16 cellular contexts compared by ENCODE assay signal in the genomic region with DNA sequence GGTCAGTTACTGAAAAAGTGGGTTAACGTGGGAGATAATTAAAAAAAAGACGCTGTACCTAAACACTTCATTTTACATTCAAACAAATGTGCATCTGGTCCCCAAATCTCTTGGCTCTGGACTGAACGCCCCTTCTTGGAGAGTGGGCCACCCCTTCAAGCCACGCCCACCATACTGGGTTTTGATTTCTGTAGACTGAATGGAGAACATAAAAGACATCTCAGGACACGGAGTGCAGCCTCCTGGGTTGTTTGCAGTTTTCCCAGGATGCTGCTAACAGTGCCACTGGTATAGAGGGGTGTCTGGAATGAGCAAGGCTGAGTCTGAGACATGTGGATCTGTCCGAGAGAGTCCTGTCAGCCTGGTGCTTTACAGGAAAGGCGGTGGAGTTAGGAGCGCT.
A peak's percentile ranks its signal among the peaks of the same experiment; 100 is the strongest.
DNase-seq lines count a peak whose midpoint lies in the region; ATAC-seq and TF ChIP-seq lines count a peak whose summit lies in the region.
"Had no signal": no experiment of that assay in that cellular context is flagged by ENCODE, and none has a peak within 500 bp of the region (broad histone marks: within the 10 kb centered on the region; RNA-seq: fewer than 3 reads in every experiment).

No MANE protein-coding gene starts in this region.

- no peak overlapping the region for H3K9ac ChIP-seq in DND-41 (ENCODE audit: low read depth, low read length)

- no peak overlapping the region for H3K4me2 ChIP-seq in DND-41 (ENCODE audit: insufficient read depth, low read length)

- ATAC-seq in DND-41 (ENCODE audit: insufficient read depth, low read depth), result peak; percentile 30; the same call in 2 of the 3 replicates
- no peak for ATAC-seq in RWPE2 (ENCODE audit: low read depth)
- ATAC-seq in HG03354 (IDR thresholded peaks at IDR 0.05; ENCODE audit: poor library complexity, severe bottlenecking, unreplicated experiment), result no peak
- ATAC-seq in HG03520 (IDR thresholded peaks at IDR 0.05; ENCODE audit: unreplicated experiment), result no peak
- no peak for ATAC-seq in GM21786 (IDR thresholded peaks at IDR 0.05; ENCODE audit: unreplicated experiment)

- no peak for TF ChIP-seq CTCF in DND-41 (IDR thresholded peaks at IDR 0.05; ENCODE audit: borderline replicate concordance, extremely low read depth, low read length, poor library complexity, severe bottlenecking)
- no peak for TF ChIP-seq CTCF in RWPE2 (IDR thresholded peaks at IDR 0.05; ENCODE audit: poor library complexity, severe bottlenecking)

- peaks cover 97% of the 10 kb centered on the region for H3K79me2 ChIP-seq in DND-41 (ENCODE audit: insufficient read depth, low read length)

- H2AFZ ChIP-seq in DND-41 (ENCODE audit: low read depth, low read length), result no peak overlapping the region

- no peak overlapping the region for H3K4me3 ChIP-seq in DND-41 (ENCODE audit: low read depth in 1 of 2, low read length in 2 of 2)
- no peak overlapping the region for H3K4me3 ChIP-seq in RWPE2 (ENCODE audit: severe bottlenecking)

- H3K9me3 ChIP-seq in DND-41 (ENCODE audit: insufficient read depth, low read length, severe bottlenecking) (no peaks in the 10 kb centered on the region), RWPE2 (ENCODE audit: severe bottlenecking) (no peaks in the 10 kb centered on the region)

- H3K27ac ChIP-seq in DND-41 (ENCODE audit: low read length), result no peak overlapping the region
- H3K27ac ChIP-seq in RWPE2 (ENCODE audit: poor library complexity, severe bottlenecking), result no peak overlapping the region

- DNase-seq in DND-41, result no peak
- DNase-seq in RWPE2 (ENCODE audit: low spot score), result peak; percentile 3
- DNase-seq in iPS-NIHi11 (ENCODE audit: low spot score), result peak; percentile 1
- DNase-seq in stimulated activated CD8-positive, alpha-beta memory T cell treated with anti-CD3 and anti-CD28 coated beads, Interleukin-4, amount 100 ng/mL, for 48 hours, result peak; percentile 17
- DNase-seq in DMS79 (lab: John Stamatoyannopoulos, UW), result no peak
- DNase-seq: DMS 273 treated with DMSO at 0.1 percent for 48 hours; HCEC 1CT; NCI-H1694; NCI-H2107; NCI-H226; NCI-H526 treated with DMSO at 0.1 percent for 48 hours; NK-92 treated with Interleukin-12 subunit alpha and Interleukin-12 subunit beta, amount 100 ng/mL, for 24 hours; OCI-M1 had no signal

- H3K4me1 ChIP-seq in DND-41 (ENCODE audit: insufficient read depth, low read length), result no peaks in the 10 kb centered on the region
- no peaks in the 10 kb centered on the region for H3K4me1 ChIP-seq in RWPE2 (ENCODE audit: insufficient read depth, poor library complexity, severe bottlenecking)

- no peaks in the 10 kb centered on the region for H3K27me3 ChIP-seq in DND-41 (ENCODE audit: insufficient read depth, low read length, poor library complexity)
- no peaks in the 10 kb centered on the region for H3K27me3 ChIP-seq in RWPE2 (ENCODE audit: insufficient read depth, poor library complexity, severe bottlenecking)

- H3K36me3 ChIP-seq in DND-41 (ENCODE audit: insufficient read depth, low read length) (peaks cover 81% of the 10 kb centered on the region), RWPE2 (ENCODE audit: low read depth) (peaks cover 69% of the 10 kb centered on the region)

- H4K20me1 ChIP-seq in DND-41 (ENCODE audit: insufficient read depth, low read length), result peaks cover 89% of the 10 kb centered on the region

Comparison
In these comparisons a context has a peak if more than half of its experiments do, and no peak if none do; other contexts are left out.
1. DNase-seq: peak in RWPE2 (single experiment), iPS-NIHi11 (single experiment) and stimulated activated CD8-positive, alpha-beta memory T cell treated with anti-CD3 and anti-CD28 coated beads, Interleukin-4, amount 100 ng/mL, for 48 hours (single experiment); none in DND-41 (single experiment) and DMS79 (single experiment).